In genomic region chr2:235180642-235181041, GRCh38 we compare ENCODE assay signal across 32 cellular contexts.
"Had no signal": no experiment of that assay in that cellular context is flagged by ENCODE, and none has a peak within 500 bp of the region (broad histone marks: within the 10 kb centered on the region; RNA-seq: fewer than 3 reads in every experiment).

No MANE protein-coding gene starts in this region.

- H3K4me3 ChIP-seq: adrenal gland, ascending aorta, body of pancreas, breast epithelium, cardiac muscle cell had no signal

- ATAC-seq: activated naive CD4-positive, alpha-beta T cell treated with anti-CD3 and anti-CD28 coated beads, Interleukin-2, amount 50 U/mL, for 72 hours; activated naive CD8-positive, alpha-beta T cell treated with anti-CD3 and anti-CD28 coated beads, Interleukin-2, amount 50 U/mL, for 24 hours; activated T-cell treated with anti-CD3 and anti-CD28 coated beads, Interleukin-2, amount 50 U/mL, for 4 hours; activated T-cell treated with anti-CD3 and anti-CD28 coated beads, Interleukin-2, amount 50 U/mL, for 72 hours; activated T-helper 17 cell treated with anti-CD3 and anti-CD28 coated beads, Interleukin-2, amount 50 U/mL, for 72 hours; body of pancreas had no signal

- DNase-seq: activated effector memory CD4-positive, alpha-beta T cell treated with anti-CD3 and anti-CD28 coated beads, Interleukin-2, amount 50 U/mL, for 16 hours; activated effector memory CD4-positive, alpha-beta T cell treated with Interleukin-2 at 50 U/mL for 16 hours; activated gamma-delta T cell; activated gamma-delta T cell treated with Interleukin-2 at 50 U/mL for 16 hours; activated naive CD4-positive, alpha-beta T cell; activated naive CD4-positive, alpha-beta T cell treated with anti-CD3 and anti-CD28 coated beads for 36 hours; activated naive CD4-positive, alpha-beta T cell treated with anti-CD3 and anti-CD28 coated beads, Interleukin-2, amount 10 ng/mL, durations not matched to agents 7 days and 5 days; activated naive CD4-positive, alpha-beta T cell treated with anti-CD3 and anti-CD28 coated beads, Interleukin-2, amount 50 U/mL, for 16 hours; activated naive CD4-positive, alpha-beta T cell treated with Interleukin-2 at 50 U/mL for 16 hours; activated naive CD8-positive, alpha-beta T cell treated with anti-CD3 and anti-CD28 coated beads for 36 hours; activated naive CD8-positive, alpha-beta T cell treated with anti-CD3 and anti-CD28 coated beads, Interleukin-2, amount 10 ng/mL, durations not matched to agents 7 days and 5 days; activated naive CD8-positive, alpha-beta T cell treated with anti-CD3 and anti-CD28 coated beads, Interleukin-2, amount 50 U/mL, for 24 hours; activated T-cell treated with anti-CD3 and anti-CD28 coated beads, Interleukin-2, amount 50 U/mL, for 4 hours; activated T-cell treated with anti-CD3 and anti-CD28 coated beads, Interleukin-2, amount 50 U/mL, for 48 hours; activated T-cell treated with anti-CD3 and anti-CD28 coated beads, Interleukin-2, amount 50 U/mL, for 72 hours; adrenal gland; amniotic stem cell; amygdala; anterior cingulate cortex; aorta; body of pancreas; brain microvascular endothelial cell; caudate nucleus; central memory CD4-positive, alpha-beta T cell; cerebellar nuclear complex had no signal

- H3K27ac ChIP-seq: adrenal gland, ascending aorta, body of pancreas, brain microvascular endothelial cell, breast epithelium, cardiac muscle cell had no signal

- H3K36me3 ChIP-seq: adrenal gland, ascending aorta, brain microvascular endothelial cell, breast epithelium, cardiac muscle cell had no signal

- FAIRE-seq: astrocyte, bronchial epithelial cell had no signal

- H3K9me3 ChIP-seq: adrenal gland, ascending aorta, body of pancreas, breast epithelium had no signal

- H3K27me3 ChIP-seq: ascending aorta, body of pancreas, brain microvascular endothelial cell, breast epithelium had no signal

- H3K4me1 ChIP-seq: adrenal gland, ascending aorta, body of pancreas, breast epithelium had no signal
